In genomic region chr11:46413755-46414465, GRCh38 we compare ENCODE assay signal across 14 cellular contexts. TPM values are rescaled to one million over a fixed set of nuclear protein-coding genes. Genes with fewer than 3 reads are reported as not detected.
DNase-seq lines count a peak whose midpoint lies in the region; ATAC-seq and TF ChIP-seq lines count a peak whose summit lies in the region.
"Had no signal": no experiment of that assay in that cellular context is flagged by ENCODE, and none has a peak within 500 bp of the region (broad histone marks: within the 10 kb centered on the region; RNA-seq: fewer than 3 reads in every experiment).

No MANE protein-coding gene starts in this region.

- DNase-seq in DMS153 (lab: John Stamatoyannopoulos, UW) (peak; percentile 77), HT-29 (ENCODE audit: low spot score) (peak; percentile 81), NCI-H345 (lab: John Stamatoyannopoulos, UW) (peak; percentile 75), foreskin keratinocyte (peak in 1 of 2 donors; percentile 15), A172 (ENCODE audit: low spot score) (no peak), DMS 273 treated with DMSO at 0.1 percent for 48 hours (lab: John Stamatoyannopoulos, UW) (no peak)
- DNase-seq: esophagus squamous epithelium, NCI-H187 treated with DMSO at 0.1 percent for 48 hours, nucleus accumbens had no signal

- H3K4me1 ChIP-seq in foreskin keratinocyte = no peaks in the 10 kb centered on the region
- H3K4me1 ChIP-seq: esophagus squamous epithelium had no signal

- ATAC-seq in foreskin keratinocyte = peak; percentile 33
- no peak for ATAC-seq in HG03565 (IDR thresholded peaks at IDR 0.05; ENCODE audit: unreplicated experiment)
- no peak for ATAC-seq in HG02642 (IDR thresholded peaks at IDR 0.05; ENCODE audit: poor library complexity, unreplicated experiment)
- ATAC-seq: HCT116 had no signal

- no peak for TF ChIP-seq CTCF in foreskin keratinocyte (conservative IDR thresholded peaks at IDR 0.05)

- H3K27ac ChIP-seq in foreskin keratinocyte = no peak overlapping the region
- H3K27ac ChIP-seq: esophagus squamous epithelium had no signal

- H3K27me3 ChIP-seq in foreskin keratinocyte = no peaks in the 10 kb centered on the region
- H3K27me3 ChIP-seq: esophagus squamous epithelium had no signal

RNA-seq across cellular contexts. Expression of gene CHRM4, which starts 22.3 kb away (rescaled TPM):
- total RNA-seq in HT-29 (2014; rRNA removed; shearing (Covaris generic)) = 0.05 and 0.70 TPM in 2 replicates
- total RNA-seq in foreskin keratinocyte = not detected in 2 replicates
- not detected in 2 replicates for polyA plus RNA-seq in foreskin keratinocyte
- total RNA-seq in A172 (2014; rRNA removed; shearing (Covaris generic)) = 4.0 and 5.5 TPM in 2 replicates
- total RNA-seq: esophagus squamous epithelium, RPMI7951, skeletal muscle tissue had no signal

RNA-seq across cellular contexts. Expression of gene MDK, which starts 32.4 kb away (rescaled TPM):
- total RNA-seq in HT-29 (2014; rRNA removed; shearing (Covaris generic)) = 90.8 and 110 TPM in 2 replicates
- 23.4 and 24.2 TPM in 2 replicates for total RNA-seq in foreskin keratinocyte
- polyA plus RNA-seq in foreskin keratinocyte = 50.6 and 56.0 TPM in 2 replicates
- 8.9 and 13.3 TPM in 2 replicates for total RNA-seq in A172 (2014; rRNA removed; shearing (Covaris generic))

Comparison
In these comparisons a context has a peak if more than half of its experiments do, and no peak if none do; other contexts are left out.
1. DNase-seq: peak in DMS153 (single experiment), HT-29 (single experiment) and NCI-H345 (single experiment); none in A172 (single experiment) and DMS 273 treated with DMSO at 0.1 percent for 48 hours (single experiment).